ENCODE assay signal across 9 cellular contexts in the genomic region with DNA sequence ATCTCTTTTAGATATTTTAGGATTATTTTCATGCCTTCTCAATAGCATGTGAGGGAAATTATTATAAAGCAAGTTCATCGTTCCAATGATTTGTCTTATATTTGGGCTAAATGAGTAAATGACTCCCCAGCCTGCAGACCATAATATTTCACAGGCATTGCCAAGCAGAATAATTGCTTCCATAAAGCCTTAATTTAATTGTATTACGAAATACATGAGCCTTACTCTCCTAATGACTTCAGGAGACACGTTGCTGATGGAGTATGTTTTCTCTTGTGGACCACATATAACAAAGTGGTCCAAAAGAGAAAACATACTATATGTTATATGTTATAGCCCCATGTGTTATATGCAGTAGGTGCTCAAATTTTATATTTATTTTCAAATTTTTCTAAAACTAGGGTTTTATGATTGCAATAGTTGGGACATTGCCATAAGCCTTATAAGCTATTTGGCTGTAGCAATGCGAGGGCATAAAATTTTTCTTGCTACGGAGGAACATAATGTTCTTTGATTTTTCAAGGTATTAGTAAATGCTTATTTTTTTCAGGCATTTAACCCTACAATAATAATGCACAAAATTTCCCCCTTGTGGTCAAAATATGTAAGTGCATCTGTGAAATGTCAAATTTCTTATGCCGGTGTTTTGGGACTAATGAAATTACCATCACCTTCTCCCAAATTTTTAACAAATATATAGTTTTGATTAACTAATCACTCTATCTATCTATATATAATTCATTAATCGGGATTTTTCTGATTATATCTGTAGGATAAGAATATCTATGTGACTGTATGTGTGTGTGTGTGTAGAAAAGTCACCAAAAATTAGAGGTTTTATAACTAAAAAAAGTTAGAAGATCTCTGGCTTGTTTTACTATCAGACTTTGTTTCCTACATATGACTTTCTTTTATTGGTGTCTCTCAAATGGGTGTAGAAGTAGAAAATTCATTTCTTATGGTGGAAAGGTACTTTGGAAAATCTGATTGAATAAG. TPM values are rescaled to one million over a fixed set of nuclear protein-coding genes. Genes with fewer than 3 reads are reported as not detected.
DNase-seq lines count a peak whose midpoint lies in the region; ATAC-seq and TF ChIP-seq lines count a peak whose summit lies in the region.
"Had no signal": no experiment of that assay in that cellular context is flagged by ENCODE, and none has a peak within 500 bp of the region (broad histone marks: within the 10 kb centered on the region; RNA-seq: fewer than 3 reads in every experiment).

No MANE protein-coding gene starts in this region.

- no peak overlapping the region for H4K8ac ChIP-seq in H9 (replicated peaks; ENCODE audit: insufficient read length, low read depth, low read length)

- no peak overlapping the region for H2BK15ac ChIP-seq in H9 (ENCODE audit: low read depth, low read length)

- H3K9me3 Mint-ChIP-seq in H9 = no peaks in the 10 kb centered on the region
- no peaks in the 10 kb centered on the region for H3K9me3 Mint-ChIP-seq in activated CD4-positive, alpha-beta memory T cell treated with anti-CD3 and anti-CD28 coated beads, Interleukin-2, amount 10 ng/mL, durations not matched to agents 7 days and 5 days

- H4K5ac ChIP-seq in H9 (ENCODE audit: insufficient read length, low read depth, low read length) = no peak overlapping the region

- H2BK12ac ChIP-seq in H9 (ENCODE audit: insufficient read length, low read depth, low read length) = no peak overlapping the region

- no peak overlapping the region for H2AK5ac ChIP-seq in H9 (ENCODE audit: insufficient read length, low read length)

- H3K27me3 ChIP-seq in BJ (ENCODE audit: control insufficient read depth, insufficient read depth, low read length) (no peaks in the 10 kb centered on the region), H9 (ENCODE audit: insufficient read depth, low read length) (no peaks in the 10 kb centered on the region), WERI-Rb-1 (ENCODE audit: insufficient read depth, low read depth, severe bottlenecking) (no peaks in the 10 kb centered on the region), left lung (no peaks in the 10 kb centered on the region)

- intact Hi-C loops in left lung (cut with DNase I) = no loop called here

- H3T11ph ChIP-seq in H9 (ENCODE audit: low read length) = no peak overlapping the region

- no peaks in the 10 kb centered on the region for H3K9me3 ChIP-seq in H9 (ENCODE audit: control insufficient read depth, low read depth, low read length)
- H3K9me3 ChIP-seq in WERI-Rb-1 (ENCODE audit: severe bottlenecking) = no peaks in the 10 kb centered on the region
- H3K9me3 ChIP-seq in left lung = no peaks in the 10 kb centered on the region

- no peaks in the 10 kb centered on the region for H3K23me2 ChIP-seq in H9 (ENCODE audit: insufficient read length, low read depth, low read length, poor library complexity, severe bottlenecking)

- no peaks in the 10 kb centered on the region for H3K79me1 ChIP-seq in H9 (ENCODE audit: insufficient read depth, low read depth, low read length, poor library complexity, severe bottlenecking)

- H4K91ac ChIP-seq in H9 (ENCODE audit: insufficient read length, low read depth, low read length) = no peak overlapping the region

- H2BK5ac ChIP-seq in H9 (ENCODE audit: insufficient read length, low read length) = no peak overlapping the region

- no peaks in the 10 kb centered on the region for H3K79me2 ChIP-seq in H9 (ENCODE audit: insufficient read depth, low read length)

- no peak overlapping the region for H3K9ac ChIP-seq in H9 (ENCODE audit: extremely low read depth, insufficient read length, low read length)

- H3K27ac ChIP-seq in H9 (ENCODE audit: insufficient read length, low read depth, low read length) (no peak overlapping the region), WERI-Rb-1 (no peak overlapping the region), left lung (no peak overlapping the region)

- H2AFZ ChIP-seq in H9 (ENCODE audit: low read length) = no peak overlapping the region

- H2BK20ac ChIP-seq in H9 (ENCODE audit: low read depth, low read length, poor library complexity, severe bottlenecking) = no peak overlapping the region

- no peaks in the 10 kb centered on the region for H3K4me1 ChIP-seq in H9 (ENCODE audit: insufficient read depth, low read length)
- H3K4me1 ChIP-seq in left lung = no peaks in the 10 kb centered on the region

- CTCF ChIA-PET in BJ (lab: Yijun Ruan, JAX) = interaction anchor here (0.7 to 5.1 kb wide), 10 partner anchors 10 to 319 kb away, joined by 3 to 27 read pairs (median 5); no protein-coding TSS in a partner anchor
- CTCF ChIA-PET in activated CD4-positive, alpha-beta memory T cell treated with anti-CD3 and anti-CD28 coated beads, Interleukin-2, amount 10 ng/mL, durations not matched to agents 7 days and 5 days (lab: Charles Lee) = interaction anchor here (1.0 to 1.5 kb wide), 6 partner anchors 7 to 364 kb away, joined by 4 to 6 read pairs (median 5); no protein-coding TSS in a partner anchor

- no peaks in the 10 kb centered on the region for H3K4me1 Mint-ChIP-seq in H9
- H3K4me1 Mint-ChIP-seq in activated CD4-positive, alpha-beta memory T cell treated with anti-CD3 and anti-CD28 coated beads, Interleukin-2, amount 10 ng/mL, durations not matched to agents 7 days and 5 days = no peaks in the 10 kb centered on the region

- H3K36me3 Mint-ChIP-seq in H9 (ENCODE audit: insufficient read depth in 1 of 3, low read depth in 3 of 3) = no peaks in the 10 kb centered on the region
- no peaks in the 10 kb centered on the region for H3K36me3 Mint-ChIP-seq in activated CD4-positive, alpha-beta memory T cell treated with anti-CD3 and anti-CD28 coated beads, Interleukin-2, amount 10 ng/mL, durations not matched to agents 7 days and 5 days (ENCODE audit: low read depth)

- no peak overlapping the region for H3K27ac Mint-ChIP-seq in H9
- no peak overlapping the region for H3K27ac Mint-ChIP-seq in activated CD4-positive, alpha-beta memory T cell treated with anti-CD3 and anti-CD28 coated beads, Interleukin-2, amount 10 ng/mL, durations not matched to agents 7 days and 5 days

- no peaks in the 10 kb centered on the region for H3K36me3 ChIP-seq in BJ (ENCODE audit: control insufficient read depth, insufficient read depth, low read length)
- no peaks in the 10 kb centered on the region for H3K36me3 ChIP-seq in WERI-Rb-1
- H3K36me3 ChIP-seq in left lung = no peaks in the 10 kb centered on the region

- H4K20me1 ChIP-seq in H9 (ENCODE audit: control insufficient read depth, insufficient read depth, insufficient read length) = no peaks in the 10 kb centered on the region

- TF ChIP-seq CTCF in BJ (IDR thresholded peaks at IDR 0.05; ENCODE audit: insufficient read depth, low read depth, low read length) (peak; percentile 55), H9 (conservative IDR thresholded peaks at IDR 0.05) (peak; percentile 81), WERI-Rb-1 (IDR thresholded peaks at IDR 0.05; ENCODE audit: low read depth, low read length) (0 out of 2 replicates have a peak, but pooled peaks have one; percentile 2), left lung (IDR thresholded peaks at IDR 0.05) (peak; percentile 53 to 59)

- H3K18ac ChIP-seq in H9 (ENCODE audit: insufficient read length, low read depth, low read length) = no peak overlapping the region

- WGBS in H9 (ENCODE audit: extremely low coverage, insufficient read length, low lambda C conversion rate) = no CpG with 5 or more reads among the region's 7 CpGs

- POLR2A ChIA-PET in BJ (lab: Charles Lee) = no interaction called here
- POLR2A ChIA-PET in activated CD4-positive, alpha-beta memory T cell treated with anti-CD3 and anti-CD28 coated beads, Interleukin-2, amount 10 ng/mL, durations not matched to agents 7 days and 5 days (lab: Charles Lee) = no interaction called here

- DNase-seq in BJ (ENCODE audit: low read depth) = no peak
- no peak for DNase-seq in H9
- DNase-seq in WERI-Rb-1 = no peak
- no peak for DNase-seq in left lung
- no peak for DNase-seq in activated CD4-positive, alpha-beta memory T cell treated with anti-CD3 and anti-CD28 coated beads, Interleukin-2, amount 10 ng/mL, durations not matched to agents 7 days and 5 days
- DNase-seq in stimulated activated CD4-positive, alpha-beta T cell treated with anti-CD3 and anti-CD28 coated beads, Interleukin-2, amount 100 ng/mL, for 48 hours = no peak

- H3K14ac ChIP-seq in H9 (ENCODE audit: insufficient read depth, low read length) = no peak overlapping the region

- H2BK120ac ChIP-seq in H9 (ENCODE audit: low read depth, low read length, poor library complexity, severe bottlenecking) = no peak overlapping the region

- H3K4me2 ChIP-seq in H9 (ENCODE audit: insufficient read depth, insufficient read length, low read length) = no peak overlapping the region

- H3K27me3 Mint-ChIP-seq in H9 (ENCODE audit: low read depth) = no peaks in the 10 kb centered on the region
- peaks cover 27% of the 10 kb centered on the region for H3K27me3 Mint-ChIP-seq in activated CD4-positive, alpha-beta memory T cell treated with anti-CD3 and anti-CD28 coated beads, Interleukin-2, amount 10 ng/mL, durations not matched to agents 7 days and 5 days

- no peak overlapping the region for H3K56ac ChIP-seq in H9 (ENCODE audit: insufficient read length, low read depth, low read length)

- no peak overlapping the region for H3K4me3 Mint-ChIP-seq in H9
- no peak overlapping the region for H3K4me3 Mint-ChIP-seq in activated CD4-positive, alpha-beta memory T cell treated with anti-CD3 and anti-CD28 coated beads, Interleukin-2, amount 10 ng/mL, durations not matched to agents 7 days and 5 days

- no peak overlapping the region for H3K4me3 ChIP-seq in BJ (ENCODE audit: low read depth, low read length)
- H3K4me3 ChIP-seq in WERI-Rb-1 (ENCODE audit: low read depth, low read length) = no peak overlapping the region
- H3K4me3 ChIP-seq in left lung = no peak overlapping the region

- ATAC-seq in left lung (no peak), HG02642 (IDR thresholded peaks at IDR 0.05; ENCODE audit: poor library complexity, unreplicated experiment) (no peak), HG02852 (IDR thresholded peaks at IDR 0.05; ENCODE audit: unreplicated experiment) (no peak)

- no peak overlapping the region for H3K4ac ChIP-seq in H9 (ENCODE audit: low read depth, low read length)

- H3K23ac ChIP-seq in H9 (ENCODE audit: insufficient read length, low read depth, low read length) = no peak overlapping the region

RNA-seq across cellular contexts. Expression of a gene that starts 26.4 kb away (rescaled TPM):
- not detected in 2 replicates for polyA plus RNA-seq in BJ (2011; rRNA removed)
- polyA minus RNA-seq in BJ (2011; rRNA and poly(A)+ RNA removed) = not detected in 2 replicates
- total RNA-seq in H9 (2021) (not detected in 2 replicates), left lung (not detected)
- not detected for total RNA-seq in activated CD4-positive, alpha-beta memory T cell treated with anti-CD3 and anti-CD28 coated beads, Interleukin-2, amount 10 ng/mL, durations not matched to agents 7 days and 5 days
- total RNA-seq: T-helper 2 cell treated with Interferon-gamma antibody and Interleukin-4, amounts not matched to agents 100 ng/mL and 5 ng/mL, for 36 hours had no signal

RNA-seq across cellular contexts. Expression of a gene that starts 53.1 kb away (rescaled TPM):
- polyA plus RNA-seq in BJ (2011; rRNA removed) = not detected in 2 replicates
- polyA minus RNA-seq in BJ (2011; rRNA and poly(A)+ RNA removed) = not detected in 2 replicates
- not detected in 2 replicates for total RNA-seq in H9 (2021)
- not detected for total RNA-seq in left lung
- not detected for total RNA-seq in activated CD4-positive, alpha-beta memory T cell treated with anti-CD3 and anti-CD28 coated beads, Interleukin-2, amount 10 ng/mL, durations not matched to agents 7 days and 5 days
- total RNA-seq: T-helper 2 cell treated with Interferon-gamma antibody and Interleukin-4, amounts not matched to agents 100 ng/mL and 5 ng/mL, for 36 hours had no signal

Comparison
In these comparisons a context has a peak if more than half of its experiments do, and no peak if none do; other contexts are left out.
1. CTCF ChIP-seq: peak in every context shown above with its lines; median percentile 81 in H9; 56 in left lung; 55 in BJ; 2 in WERI-Rb-1.